ENCODE assay signal across 16 cellular contexts in the genomic region with DNA sequence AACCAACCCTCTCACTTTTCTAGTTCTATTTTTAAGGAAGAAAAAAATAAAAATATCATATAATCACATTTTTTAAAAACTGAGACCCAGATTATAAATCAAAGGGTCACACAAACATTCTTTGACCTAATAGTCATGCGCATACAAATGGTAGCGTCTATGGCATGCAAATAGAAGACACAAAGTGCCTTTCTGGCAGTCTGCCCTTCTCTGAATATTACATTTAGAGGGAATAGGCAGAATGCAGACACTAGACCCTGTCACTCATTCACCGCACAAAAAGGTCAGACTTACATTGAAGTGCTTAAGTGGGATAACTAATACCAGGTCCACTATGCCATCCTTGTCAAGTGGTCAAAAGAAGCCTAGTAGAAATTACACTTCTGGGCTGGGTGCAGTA.
"Had no signal": no experiment of that assay in that cellular context is flagged by ENCODE, and none has a peak within 500 bp of the region (broad histone marks: within the 10 kb centered on the region; RNA-seq: fewer than 3 reads in every experiment).

No MANE protein-coding gene starts in this region.

- DNase-seq: activated CD4-positive, alpha-beta T cell treated with anti-CD3 and anti-CD28 coated beads, Interleukin-2, amount 50 U/mL, for 1 hour; activated CD8-positive, alpha-beta memory T cell treated with anti-CD3 and anti-CD28 coated beads for 24 hours; activated CD8-positive, alpha-beta memory T cell treated with anti-CD3 and anti-CD28 coated beads, Interleukin-2, amount 50 U/mL, for 48 hours; activated effector memory CD4-positive, alpha-beta T cell treated with anti-CD3 and anti-CD28 coated beads, Interleukin-2, amount 50 U/mL, for 16 hours; activated T-cell treated with anti-CD3 and anti-CD28 coated beads, Interleukin-2, amount 50 U/mL, for 48 hours; effector CD4-positive, alpha-beta T cell; gastrocnemius medialis; head of caudate nucleus; left lung; mucosa of descending colon; naive B cell; stimulated activated CD4-positive, alpha-beta T cell treated with anti-CD3 and anti-CD28 coated beads, Interleukin-12 subunit alpha, Interleukin-12 subunit beta, amount 100 ng/mL, for 4 hours; stimulated activated CD4-positive, alpha-beta T cell treated with anti-CD3 and anti-CD28 coated beads, Interleukin-2, amount 100 ng/mL, for 24 hours; stimulated activated naive CD4-positive, alpha-beta T cell treated with Interleukin-2 at 50 U/mL for 16 hours; tibial artery had no signal

- H3K9me3 ChIP-seq: ascending aorta, gastrocnemius medialis, left lung, mucosa of descending colon, tibial artery had no signal

- H3K4me1 ChIP-seq: ascending aorta, gastrocnemius medialis, left lung, tibial artery had no signal

- H3K4me3 ChIP-seq: ascending aorta, gastrocnemius medialis, left lung, mucosa of descending colon, tibial artery had no signal

- H3K36me3 ChIP-seq: ascending aorta, gastrocnemius medialis, left lung, tibial artery had no signal

- H3K27ac ChIP-seq: ascending aorta, gastrocnemius medialis, left lung, tibial artery had no signal

- H3K27me3 ChIP-seq: ascending aorta, gastrocnemius medialis, left lung, tibial artery had no signal
